In genomic region chr15:30978328-30978727, GRCh38 we compare ENCODE assay signal across 23 cellular contexts.
"Had no signal": no experiment of that assay in that cellular context is flagged by ENCODE, and none has a peak within 500 bp of the region (broad histone marks: within the 10 kb centered on the region; RNA-seq: fewer than 3 reads in every experiment).

No MANE protein-coding gene starts in this region.

- H3K27ac ChIP-seq: colonic mucosa, esophagus squamous epithelium, left ventricle myocardium inferior, pancreas, testis, uterus had no signal

- H3K27me3 Mint-ChIP-seq: activated CD4-positive, alpha-beta T cell treated with anti-CD3 and anti-CD28 coated beads, Interleukin-2, amount 10 ng/mL, durations not matched to agents 7 days and 5 days; activated naive CD4-positive, alpha-beta T cell treated with anti-CD3 and anti-CD28 coated beads, Interleukin-2, amount 50 U/mL, for 24 hours; brain; stimulated activated naive B cell treated with anti-CD40 and anti-IgM and Interleukin-4, amounts not matched to agents 10 μg/mL and 1 μg/mL and 100 μg/mL, for 72 hours had no signal

- H3K36me3 ChIP-seq: colonic mucosa, pancreas, uterus had no signal

- H3K4me1 Mint-ChIP-seq: nephron had no signal

- H3K4me1 ChIP-seq: colonic mucosa, pancreas, uterus had no signal

- H3K9me3 Mint-ChIP-seq: activated CD4-positive, alpha-beta T cell treated with anti-CD3 and anti-CD28 coated beads, Interleukin-2, amount 10 ng/mL, durations not matched to agents 7 days and 5 days; activated naive CD4-positive, alpha-beta T cell treated with anti-CD3 and anti-CD28 coated beads, Interleukin-2, amount 50 U/mL, for 24 hours; activated T-helper 1 cell treated with anti-CD3 and anti-CD28 coated beads, Interleukin-12 subunit alpha, Interleukin-12 subunit beta, Interleukin-2, Interleukin-4 antibody, amounts not matched to agents 30 ng/mL and 10 ng/mL and 1 ng/mL, durations not matched to agents 14 hours and 24 hours and 36 hours; brain; nephron had no signal

- H3K9me3 ChIP-seq: colonic mucosa, esophagus squamous epithelium, gastrocnemius medialis, left ventricle myocardium inferior, pancreas, testis, uterus had no signal

- H3K27me3 ChIP-seq: colonic mucosa, esophagus squamous epithelium, gastrocnemius medialis, pancreas, testis, uterus had no signal

- H3K4me3 ChIP-seq: colonic mucosa, esophagus squamous epithelium, gastrocnemius medialis, left ventricle myocardium inferior, pancreas, testis, uterus had no signal

- H3K4me3 Mint-ChIP-seq: activated CD4-positive, alpha-beta T cell treated with anti-CD3 and anti-CD28 coated beads, Interleukin-2, amount 10 ng/mL, durations not matched to agents 7 days and 5 days; activated CD8-positive, alpha-beta T cell treated with anti-CD3 and anti-CD28 coated beads, Interleukin-2, amount 10 ng/mL, durations not matched to agents 7 days and 5 days; activated naive CD4-positive, alpha-beta T cell treated with anti-CD3 and anti-CD28 coated beads, Interleukin-2, amount 50 U/mL, for 24 hours; activated T-helper 1 cell treated with anti-CD3 and anti-CD28 coated beads, Interleukin-12 subunit alpha, Interleukin-12 subunit beta, Interleukin-2, Interleukin-4 antibody, amounts not matched to agents 30 ng/mL and 10 ng/mL and 1 ng/mL, durations not matched to agents 14 hours and 24 hours and 36 hours; brain; nephron; stimulated activated naive B cell treated with anti-CD40 and anti-IgM and Interleukin-4, amounts not matched to agents 10 μg/mL and 1 μg/mL and 100 μg/mL, for 72 hours had no signal

- DNase-seq: activated CD4-positive, alpha-beta T cell treated with anti-CD3 and anti-CD28 coated beads, Interleukin-2, amount 10 ng/mL, durations not matched to agents 7 days and 5 days; activated CD8-positive, alpha-beta T cell treated with anti-CD3 and anti-CD28 coated beads, Interleukin-2, amount 10 ng/mL, durations not matched to agents 7 days and 5 days; activated gamma-delta T cell treated with Interleukin-2 at 50 U/mL for 16 hours; aorta; colonic mucosa; esophagus squamous epithelium; gastrocnemius medialis; head of caudate nucleus; hypothalamus; left ventricle myocardium inferior; mammary epithelial cell; pancreas; small intestine; stimulated activated CD4-positive, alpha-beta T cell treated with anti-CD3 and anti-CD28 coated beads, Interleukin-2, amount 100 ng/mL, for 24 hours; stimulated activated naive B cell treated with anti-CD40 and anti-IgM and Interleukin-4, amounts not matched to agents 10 μg/mL and 1 μg/mL and 100 μg/mL, for 72 hours; T-helper 9 cell; testis; trophoblast cell; uterus had no signal

- H3K27ac Mint-ChIP-seq: activated CD4-positive, alpha-beta T cell treated with anti-CD3 and anti-CD28 coated beads, Interleukin-2, amount 10 ng/mL, durations not matched to agents 7 days and 5 days; activated CD8-positive, alpha-beta T cell treated with anti-CD3 and anti-CD28 coated beads, Interleukin-2, amount 10 ng/mL, durations not matched to agents 7 days and 5 days; activated T-helper 1 cell treated with anti-CD3 and anti-CD28 coated beads, Interleukin-12 subunit alpha, Interleukin-12 subunit beta, Interleukin-2, Interleukin-4 antibody, amounts not matched to agents 30 ng/mL and 10 ng/mL and 1 ng/mL, durations not matched to agents 14 hours and 24 hours and 36 hours; nephron had no signal
